Comparison of ENCODE assay signal across 2 cellular contexts in genomic region chr17:39764171-39764570, GRCh38. TPM values are rescaled to one million over a fixed set of nuclear protein-coding genes. Genes with fewer than 3 reads are reported as not detected.
"Had no signal": no experiment of that assay in that cellular context is flagged by ENCODE, and none has a peak within 500 bp of the region (broad histone marks: within the 10 kb centered on the region; RNA-seq: fewer than 3 reads in every experiment).

No MANE protein-coding gene starts in this region.

RNA-seq across cellular contexts. Expression of gene GRB7, which starts 26.4 kb away (rescaled TPM):
- total RNA-seq: M059J had no signal
- polyA plus RNA-seq: SK-N-SH had no signal
